ENCODE assay signal across 8 cellular contexts in the genomic region with DNA sequence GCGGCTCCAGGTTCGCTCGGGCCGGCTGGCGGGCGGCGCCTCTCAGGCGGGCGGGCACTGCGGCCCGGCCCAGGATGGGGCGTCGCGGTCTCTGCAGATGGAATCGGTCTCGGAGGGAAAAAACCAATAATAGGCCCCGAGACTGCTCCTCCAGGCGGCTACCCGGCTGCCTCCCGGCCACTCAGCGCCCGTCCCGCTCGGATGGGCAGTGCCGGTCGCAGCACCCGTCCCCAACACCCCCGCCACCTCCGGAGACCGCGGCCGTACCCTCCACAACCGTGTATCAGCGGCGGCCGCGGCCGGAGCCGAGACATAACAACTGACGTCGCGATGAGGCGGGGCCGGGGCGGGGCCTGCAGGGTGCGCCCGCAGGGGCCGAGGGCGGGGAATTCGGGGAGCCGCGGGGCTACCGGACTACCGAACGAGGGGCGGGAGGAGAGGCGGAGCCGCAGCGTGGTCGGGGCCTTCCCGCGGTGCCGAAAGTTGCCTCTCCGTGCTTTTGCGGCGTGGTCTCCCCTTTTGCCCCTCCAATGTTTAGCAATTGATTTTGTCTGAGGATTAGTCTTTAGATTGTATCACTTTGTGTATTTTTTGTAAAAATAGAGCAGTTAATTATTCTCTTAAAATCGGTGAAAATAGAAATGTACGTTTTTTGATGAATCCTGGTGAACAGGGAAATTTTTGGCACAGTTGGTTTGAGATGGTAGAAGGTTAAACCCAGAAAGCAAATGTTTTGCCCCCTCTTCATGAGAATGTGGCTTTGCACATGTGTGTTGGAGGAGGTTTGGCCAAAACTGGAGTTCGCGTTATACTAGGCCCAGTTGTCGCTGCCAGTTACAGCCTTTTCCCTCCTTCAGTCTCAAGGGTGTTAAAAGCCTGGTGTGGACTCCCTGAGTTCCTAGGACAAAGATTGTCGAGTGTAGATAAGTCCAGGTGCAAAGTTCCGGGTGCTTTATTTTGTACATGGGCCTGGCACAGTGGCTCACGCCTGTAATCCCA. TPM values are rescaled to one million over a fixed set of nuclear protein-coding genes. Genes with fewer than 3 reads are reported as not detected.
DNase-seq lines count a peak whose midpoint lies in the region; ATAC-seq, FAIRE-seq and TF ChIP-seq lines count a peak whose summit lies in the region.

A gene with protein sequence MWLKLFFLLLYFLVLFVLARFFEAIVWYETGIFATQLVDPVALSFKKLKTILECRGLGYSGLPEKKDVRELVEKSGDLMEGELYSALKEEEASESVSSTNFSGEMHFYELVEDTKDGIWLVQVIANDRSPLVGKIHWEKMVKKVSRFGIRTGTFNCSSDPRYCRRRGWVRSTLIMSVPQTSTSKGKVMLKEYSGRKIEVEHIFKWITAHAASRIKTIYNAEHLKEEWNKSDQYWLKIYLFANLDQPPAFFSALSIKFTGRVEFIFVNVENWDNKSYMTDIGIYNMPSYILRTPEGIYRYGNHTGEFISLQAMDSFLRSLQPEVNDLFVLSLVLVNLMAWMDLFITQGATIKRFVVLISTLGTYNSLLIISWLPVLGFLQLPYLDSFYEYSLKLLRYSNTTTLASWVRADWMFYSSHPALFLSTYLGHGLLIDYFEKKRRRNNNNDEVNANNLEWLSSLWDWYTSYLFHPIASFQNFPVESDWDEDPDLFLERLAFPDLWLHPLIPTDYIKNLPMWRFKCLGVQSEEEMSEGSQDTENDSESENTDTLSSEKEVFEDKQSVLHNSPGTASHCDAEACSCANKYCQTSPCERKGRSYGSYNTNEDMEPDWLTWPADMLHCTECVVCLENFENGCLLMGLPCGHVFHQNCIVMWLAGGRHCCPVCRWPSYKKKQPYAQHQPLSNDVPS (minus strand): TSS at position 317 of the 999 bp plus-strand sequence. CDS start 979 bp downstream, outside the sequence.

- H3K4me1 ChIP-seq in pancreas (peaks cover 5 to 35% (median 18%) of the 10 kb centered on the region in 3 donors), thyroid gland (peaks cover 7 to 8% of the 10 kb centered on the region in 2 donors)

- H3K36me3 ChIP-seq in pancreas (no peaks in the 10 kb centered on the region), thyroid gland (peaks cover 2 to 6% of the 10 kb centered on the region in 2 donors)

- TF ChIP-seq CTCF in GM10266 (IDR thresholded peaks at IDR 0.05; ENCODE audit: control insufficient read depth, insufficient read depth, low read depth, missing control alignments) (no peak), pancreas (IDR thresholded peaks at IDR 0.05) (no peak), thyroid gland (IDR thresholded peaks at IDR 0.05) (peak in 1 of 6 experiments; percentile 13)

- ATAC-seq in HG02610 (IDR thresholded peaks at IDR 0.05; ENCODE audit: unreplicated experiment) (peak; percentile 84), Right ventricle myocardium inferior (peak; percentile 97), pancreas (peak; percentile 90 to 97 (median 92))

- peak; percentile 94 to 99 for TF ChIP-seq POLR2A in thyroid gland (IDR thresholded peaks at IDR 0.05)

- H3K27ac ChIP-seq in pancreas = peak within 1 kb of the TSS; percentile 99 to 100 (median 99)
- peak within 1 kb of the TSS; percentile 94 to 97 (median 95) for H3K27ac ChIP-seq in thyroid gland

- intact Hi-C loops in Right ventricle myocardium inferior (cut with DNase I) (loop anchor here (2.0 to 5.0 kb wide), 4 partner anchors 47 to 182 kb away; a partner anchor contains a TSS), pancreas (cut with DNase I) (no loop called here), thyroid gland (cut with DNase I) (loop anchor here (10.0 kb wide), 1 partner anchor 59 kb away; a partner anchor contains a TSS)

- WGBS in pancreas, 2 donors = 7% methylated on average over 63 to 74 of the region's 74 CpGs
- 12 to 27% methylated on average over 21 to 49 of the region's 74 CpGs for WGBS in thyroid gland, 2 donors

- FAIRE-seq in pancreas (lab: Jason Lieb, UNC) = no peak

- H3K27me3 ChIP-seq in pancreas = no peaks in the 10 kb centered on the region
- H3K27me3 ChIP-seq in thyroid gland = no peaks in the 10 kb centered on the region

- peak; percentile 92 for DNase-seq in GM10266 (ENCODE audit: extremely low spot score)
- peak; percentile 86 for DNase-seq in NCI-H1105 treated with DMSO at 0.1 percent for 48 hours (lab: John Stamatoyannopoulos, UW)
- DNase-seq in SW 1271 (lab: John Stamatoyannopoulos, UW) = peak; percentile 55 to 88
- peak; percentile 85 for DNase-seq in activated naive CD8-positive, alpha-beta T cell treated with anti-CD3 and anti-CD28 coated beads, Interleukin-2, amount 50 U/mL, for 16 hours (ENCODE audit: low read depth, low spot score)
- DNase-seq in Right ventricle myocardium inferior (ENCODE audit: missing footprints) = peak; percentile 99
- peak; percentile 95 to 100 (median 98) for DNase-seq in pancreas
- peak; percentile 97 to 98 for DNase-seq in thyroid gland

- H3K9me3 ChIP-seq in pancreas = no peaks in the 10 kb centered on the region
- H3K9me3 ChIP-seq in thyroid gland = no peaks in the 10 kb centered on the region

- H3K4me3 ChIP-seq in pancreas = peak within 1 kb of the TSS; percentile 47 to 89 (median 76)
- peak within 1 kb of the TSS; percentile 51 to 99 (median 83) for H3K4me3 ChIP-seq in thyroid gland (replicated peaks in 1 of 3)

RNA-seq across cellular contexts. Expression of the gene that starts here (rescaled TPM):
- total RNA-seq in Right ventricle myocardium inferior (49.6 TPM), pancreas (10 to 100 TPM; 17.4 to 28.4 (median 21.8) TPM), thyroid gland (10 to 100 TPM; 26.0 to 36.8 (median 33.3) TPM)
- polyA plus RNA-seq in pancreas = 10 to 100 TPM; 18.4 to 23.9 TPM

Comparison
In these comparisons a context has a peak if more than half of its experiments do, and no peak if none do; other contexts are left out.
1. Peak in every context shown above with its lines: DNase-seq, ATAC-seq, H3K4me3 ChIP-seq and H3K27ac ChIP-seq.
2. intact Hi-C loops: an anchor here in Right ventricle myocardium inferior (2.0 to 5.0 kb wide) and thyroid gland (10.0 kb wide); none called in pancreas.